Comparison of ENCODE assay signal across 9 cellular contexts in genomic region chr1:212606042-212606733, GRCh38. TPM values are rescaled to one million over a fixed set of nuclear protein-coding genes. Genes with fewer than 3 reads are reported as not detected.
DNase-seq lines count a peak whose midpoint lies in the region; ATAC-seq and TF ChIP-seq lines count a peak whose summit lies in the region.
"Had no signal": no experiment of that assay in that cellular context is flagged by ENCODE, and none has a peak within 500 bp of the region (broad histone marks: within the 10 kb centered on the region; RNA-seq: fewer than 3 reads in every experiment).

No MANE protein-coding gene starts in this region.

- ATAC-seq in T-cell (replicated peaks in 1 of 4) (no peak), HG02884 (IDR thresholded peaks at IDR 0.05; ENCODE audit: unreplicated experiment) (no peak)
- ATAC-seq in stimulated activated effector memory CD8-positive, alpha-beta T cell treated with anti-CD3 and anti-CD28 coated beads, Interleukin-12 subunit alpha, Interleukin-12 subunit beta, amount 100 ng/mL, for 72 hours, result no peak

- no peak for TF ChIP-seq CTCF in glutamatergic neuron (IDR thresholded peaks at IDR 0.05; ENCODE audit: partially characterized antibody, unreplicated experiment)

- peaks cover 60 to 75% of the 10 kb centered on the region in 2 donors for H3K27me3 Mint-ChIP-seq in T-cell
- peaks cover 17% of the 10 kb centered on the region for H3K27me3 Mint-ChIP-seq in glutamatergic neuron (ENCODE audit: unreplicated experiment)

- DNase-seq in NCI-H2171 treated with DMSO at 0.1 percent for 48 hours (lab: John Stamatoyannopoulos, UW), result peak; percentile 7
- DNase-seq in NCI-H2171 (lab: John Stamatoyannopoulos, UW), result no peak
- no peak for DNase-seq in T-cell
- DNase-seq in glutamatergic neuron, result no peak
- no peak for DNase-seq in stimulated activated effector memory CD8-positive, alpha-beta T cell treated with anti-CD3 and anti-CD28 coated beads, Interleukin-12 subunit alpha, Interleukin-12 subunit beta, amount 100 ng/mL, for 72 hours (ENCODE audit: low spot score in 2 of 2)
- no peak for DNase-seq in HCEC 1CT
- no peak for DNase-seq in NAMALWA (ENCODE audit: low spot score)
- DNase-seq: Kasumi-1 had no signal

- peak overlapping the region; percentile 64 to 92 (median 86) for H3K4me3 Mint-ChIP-seq in T-cell
- H3K4me3 Mint-ChIP-seq in glutamatergic neuron (ENCODE audit: unreplicated experiment), result peak overlapping the region; percentile 75
- peak overlapping the region; percentile 89 for H3K4me3 Mint-ChIP-seq in stimulated activated effector memory CD8-positive, alpha-beta T cell treated with anti-CD3 and anti-CD28 coated beads, Interleukin-12 subunit alpha, Interleukin-12 subunit beta, amount 100 ng/mL, for 72 hours

- CTCF ChIA-PET in T-cell (lab: Charles Lee), result interaction anchor here in 1 of 2 donors (0.7 kb wide), 1 partner anchor 10 kb away, joined by 6 read pairs; no protein-coding TSS in a partner anchor

- H3K9me3 Mint-ChIP-seq in T-cell (no peaks in the 10 kb centered on the region), glutamatergic neuron (ENCODE audit: unreplicated experiment) (peaks cover 8% of the 10 kb centered on the region)
- H3K9me3 Mint-ChIP-seq in stimulated activated effector memory CD8-positive, alpha-beta T cell treated with anti-CD3 and anti-CD28 coated beads, Interleukin-12 subunit alpha, Interleukin-12 subunit beta, amount 100 ng/mL, for 72 hours, result no peaks in the 10 kb centered on the region

- POLR2A ChIA-PET in T-cell (lab: Charles Lee), result interaction anchor here in 1 of 2 donors (0.6 kb wide), 1 partner anchor 47 kb away, joined by 4 read pairs; no protein-coding TSS in a partner anchor

- H3K36me3 Mint-ChIP-seq in T-cell (no peaks in the 10 kb centered on the region), glutamatergic neuron (ENCODE audit: unreplicated experiment) (no peaks in the 10 kb centered on the region)
- H3K36me3 Mint-ChIP-seq in stimulated activated effector memory CD8-positive, alpha-beta T cell treated with anti-CD3 and anti-CD28 coated beads, Interleukin-12 subunit alpha, Interleukin-12 subunit beta, amount 100 ng/mL, for 72 hours, result peaks cover 37% of the 10 kb centered on the region

- H3K27ac Mint-ChIP-seq in T-cell (no peak overlapping the region), glutamatergic neuron (ENCODE audit: unreplicated experiment) (no peak overlapping the region)
- peak overlapping the region; percentile 95 for H3K27ac Mint-ChIP-seq in stimulated activated effector memory CD8-positive, alpha-beta T cell treated with anti-CD3 and anti-CD28 coated beads, Interleukin-12 subunit alpha, Interleukin-12 subunit beta, amount 100 ng/mL, for 72 hours

- H3K4me1 Mint-ChIP-seq in T-cell (peaks cover 24 to 31% (median 24%) of the 10 kb centered on the region in 3 donors), glutamatergic neuron (ENCODE audit: low read depth, unreplicated experiment) (peaks cover 16% of the 10 kb centered on the region)
- peaks cover 48% of the 10 kb centered on the region for H3K4me1 Mint-ChIP-seq in stimulated activated effector memory CD8-positive, alpha-beta T cell treated with anti-CD3 and anti-CD28 coated beads, Interleukin-12 subunit alpha, Interleukin-12 subunit beta, amount 100 ng/mL, for 72 hours

RNA-seq across cellular contexts. Expression of gene ATF3, which starts 2.4 kb away (rescaled TPM):
- 10 to 100 TPM in 2 of 5 donors, 1 to 10 TPM in 3; 1.5 to 20.1 (median 3.1) TPM for total RNA-seq in T-cell
- 35.3 TPM for total RNA-seq in glutamatergic neuron (ENCODE audit: unreplicated experiment)
